In genomic region chr17:45364531-45365390, GRCh38 we compare ENCODE assay signal across 1 cellular context.
TF ChIP-seq lines count a peak whose summit lies in the region.

No MANE protein-coding gene starts in this region.

TF ChIP-seq in SK-N-SH treated with all-trans-retinoic acid at 6 μM for 48 hours, 23 proteins besides CTCF, POLR2A, EP300 and RAD21 (continued from another document):
- TF ChIP-seq PATZ1 (CRISPR knock-in tag; IDR thresholded peaks at IDR 0.05; ENCODE audit: borderline replicate concordance) (no peak), ZFP30 (CRISPR knock-in tag; IDR thresholded peaks at IDR 0.05) (no peak), ARNTL (CRISPR knock-in tag; IDR thresholded peaks at IDR 0.05; ENCODE audit: borderline replicate concordance, low read depth) (no peak), POU6F1 (CRISPR knock-in tag; IDR thresholded peaks at IDR 0.05; ENCODE audit: borderline replicate concordance, low read depth) (no peak)
